ENCODE assay signal across 23 cellular contexts in genomic region chr13:27905650-27906049, GRCh38. TPM values are rescaled to one million over a fixed set of nuclear protein-coding genes. Genes with fewer than 3 reads are reported as not detected.
"Had no signal": no experiment of that assay in that cellular context is flagged by ENCODE, and none has a peak within 500 bp of the region (broad histone marks: within the 10 kb centered on the region; RNA-seq: fewer than 3 reads in every experiment).

No MANE protein-coding gene starts in this region.

- H3K27ac ChIP-seq: gastrocnemius medialis, left ventricle myocardium inferior, neural progenitor cell, prostate gland, right atrium auricular region, testis, tibial artery had no signal

- DNase-seq: cerebellar nuclear complex; cortex of kidney; effector memory CD8-positive, alpha-beta T cell; gastrocnemius medialis; head of caudate nucleus; kidney; left ventricle myocardium inferior; naive B cell; stimulated activated CD4-positive, alpha-beta T cell treated with anti-CD3 and anti-CD28 coated beads, Interleukin-4, amount 100 ng/mL, for 4 hours; stimulated activated naive CD8-positive, alpha-beta T cell treated with anti-CD3 and anti-CD28 coated beads, Interleukin-15, Interleukin-2, amounts not matched to agents 100 U/mL and 50 U/mL, for 24 hours; substantia nigra; testis; tibial artery had no signal

- H3K4me3 ChIP-seq: gastrocnemius medialis, left ventricle myocardium inferior, lung, neural progenitor cell, prostate gland, right atrium auricular region, testis, tibial artery had no signal

- H3K27me3 ChIP-seq: testis had no signal

- H3K4me1 ChIP-seq: gastrocnemius medialis, left ventricle myocardium inferior, neural progenitor cell, prostate gland, right atrium auricular region, testis, tibial artery had no signal

- H3K9ac ChIP-seq: neural progenitor cell had no signal

- H3K36me3 ChIP-seq: gastrocnemius medialis, left ventricle myocardium inferior, neural progenitor cell, prostate gland, right atrium auricular region, tibial artery had no signal

- H3K9me3 ChIP-seq: gastrocnemius medialis, left ventricle myocardium inferior, prostate gland, right atrium auricular region, testis, tibial artery had no signal

RNA-seq across cellular contexts. Expression of gene PDX1, which starts 14.2 kb away (rescaled TPM):
- total RNA-seq: dermis microvascular lymphatic vessel endothelial cell, gastrocnemius medialis, glomerular endothelial cell, kidney, left ventricle myocardium inferior, lung, mononuclear cell, osteoblast, prostate gland, right atrium auricular region, sciatic nerve, urinary bladder had no signal
